ENCODE assay signal across 12 cellular contexts in genomic region chr12:14171111-14171510, GRCh38.
DNase-seq lines count a peak whose midpoint lies in the region; ATAC-seq and TF ChIP-seq lines count a peak whose summit lies in the region.
"Had no signal": no experiment of that assay in that cellular context is flagged by ENCODE, and none has a peak within 500 bp of the region (broad histone marks: within the 10 kb centered on the region; RNA-seq: fewer than 3 reads in every experiment).

No MANE protein-coding gene starts in this region.

- ATAC-seq in GM18519 (IDR thresholded peaks at IDR 0.05; ENCODE audit: low FRiP score, unreplicated experiment) = peak; percentile 74
- ATAC-seq in GM21526 (IDR thresholded peaks at IDR 0.05; ENCODE audit: low FRiP score, unreplicated experiment) = peak; percentile 85
- ATAC-seq in HG03159 (IDR thresholded peaks at IDR 0.05; ENCODE audit: unreplicated experiment) = peak; percentile 83
- no peak for ATAC-seq in PC-3
- ATAC-seq: right lobe of liver had no signal

- no peaks in the 10 kb centered on the region for H3K9me3 ChIP-seq in OCI-LY3 (ENCODE audit: insufficient read depth, low read length)
- no peaks in the 10 kb centered on the region for H3K9me3 ChIP-seq in PC-3 (ENCODE audit: low read length)
- H3K9me3 ChIP-seq: right lobe of liver had no signal

- peaks cover 28% of the 10 kb centered on the region for H3K4me1 ChIP-seq in OCI-LY3 (ENCODE audit: low read length)
- H3K4me1 ChIP-seq in PC-3 (ENCODE audit: insufficient read depth, low read length) = no peaks in the 10 kb centered on the region
- H3K4me1 ChIP-seq: right lobe of liver had no signal

- BruUV-seq in PC-3 (replicated peaks; lab: Mats Ljungman, UMichigan) = no TSS peak

- CTCF ChIA-PET in activated CD4-positive, alpha-beta T cell treated with anti-CD3 and anti-CD28 coated beads, Interleukin-2, amount 10 ng/mL, durations not matched to agents 7 days and 5 days (lab: Charles Lee) = no interaction called here
- CTCF ChIA-PET in PC-3 (lab: Charles Lee) = no interaction called here

- peak overlapping the region; percentile 26; the same call in 1 of the 2 replicates for H2AFZ ChIP-seq in OCI-LY3 (ENCODE audit: low read depth, low read length)
- H2AFZ ChIP-seq in PC-3 (ENCODE audit: low read length) = no peak overlapping the region

- H3K27me3 Mint-ChIP-seq in activated CD4-positive, alpha-beta T cell treated with anti-CD3 and anti-CD28 coated beads, Interleukin-2, amount 10 ng/mL, durations not matched to agents 7 days and 5 days = peaks cover 13% of the 10 kb centered on the region

- H3K36me3 Mint-ChIP-seq in activated CD4-positive, alpha-beta T cell treated with anti-CD3 and anti-CD28 coated beads, Interleukin-2, amount 10 ng/mL, durations not matched to agents 7 days and 5 days (ENCODE audit: low read depth) = no peaks in the 10 kb centered on the region

- no peak for TF ChIP-seq CTCF in OCI-LY3 (IDR thresholded peaks at IDR 0.05; ENCODE audit: low read depth, low read length)
- no peak for TF ChIP-seq CTCF in PC-3 (conservative IDR thresholded peaks at IDR 0.05; ENCODE audit: low read depth, low read length)

- H3K4me3 ChIP-seq in OCI-LY3 (ENCODE audit: low read length) (peak overlapping the region; percentile 64), PC-3 (ENCODE audit: low read length) (no peak overlapping the region)
- H3K4me3 ChIP-seq: right lobe of liver had no signal

- H3K27ac Mint-ChIP-seq in activated CD4-positive, alpha-beta T cell treated with anti-CD3 and anti-CD28 coated beads, Interleukin-2, amount 10 ng/mL, durations not matched to agents 7 days and 5 days = no peak overlapping the region

- H3K79me2 ChIP-seq in OCI-LY3 (ENCODE audit: low read length) = no peaks in the 10 kb centered on the region
- H3K79me2 ChIP-seq in PC-3 (ENCODE audit: low read length) = no peaks in the 10 kb centered on the region

- H4K20me1 ChIP-seq in OCI-LY3 (ENCODE audit: insufficient read depth, low read length) (no peaks in the 10 kb centered on the region), PC-3 (ENCODE audit: low read length) (no peaks in the 10 kb centered on the region)

- H3K27me3 ChIP-seq in OCI-LY3 (ENCODE audit: low read depth, low read length) (no peaks in the 10 kb centered on the region), PC-3 (ENCODE audit: low read length) (no peaks in the 10 kb centered on the region)
- H3K27me3 ChIP-seq: right lobe of liver had no signal

- no peaks in the 10 kb centered on the region for H3F3A ChIP-seq in PC-3 (ENCODE audit: low read length, unreplicated experiment)

- no peak overlapping the region for H3K4me3 Mint-ChIP-seq in activated CD4-positive, alpha-beta T cell treated with anti-CD3 and anti-CD28 coated beads, Interleukin-2, amount 10 ng/mL, durations not matched to agents 7 days and 5 days

- H3K4me1 Mint-ChIP-seq in activated CD4-positive, alpha-beta T cell treated with anti-CD3 and anti-CD28 coated beads, Interleukin-2, amount 10 ng/mL, durations not matched to agents 7 days and 5 days = no peaks in the 10 kb centered on the region

- H3K27ac ChIP-seq in OCI-LY3 (ENCODE audit: low read length) = peak overlapping the region; percentile 85
- H3K27ac ChIP-seq in PC-3 (ENCODE audit: low read length) = no peak overlapping the region
- H3K27ac ChIP-seq: C4-2B, right lobe of liver had no signal

- POLR2A ChIA-PET in activated CD4-positive, alpha-beta T cell treated with anti-CD3 and anti-CD28 coated beads, Interleukin-2, amount 10 ng/mL, durations not matched to agents 7 days and 5 days (lab: Charles Lee) = no interaction called here
- POLR2A ChIA-PET in PC-3 (lab: Charles Lee; ENCODE audit: unreplicated experiment) = no interaction called here

- H3K4me2 ChIP-seq in OCI-LY3 (ENCODE audit: low read length) (peak overlapping the region; percentile 85), PC-3 (ENCODE audit: low read length) (no peak overlapping the region)

- H3K9me3 Mint-ChIP-seq in activated CD4-positive, alpha-beta T cell treated with anti-CD3 and anti-CD28 coated beads, Interleukin-2, amount 10 ng/mL, durations not matched to agents 7 days and 5 days = no peaks in the 10 kb centered on the region

- DNase-seq in activated CD4-positive, alpha-beta T cell treated with anti-CD3 and anti-CD28 coated beads, Interleukin-2, amount 10 ng/mL, durations not matched to agents 7 days and 5 days = no peak
- no peak for DNase-seq in stimulated activated CD4-positive, alpha-beta T cell treated with anti-CD3 and anti-CD28 coated beads, Interleukin-15, amount 100 ng/mL, for 24 hours
- DNase-seq in PC-3 = no peak
- DNase-seq in NCI-H2107 (lab: John Stamatoyannopoulos, UW) = no peak
- DNase-seq: NCI-H146, OCI-M1, right lobe of liver had no signal

- H3K36me3 ChIP-seq in OCI-LY3 (replicated peaks; ENCODE audit: low read depth, low read length) (no peaks in the 10 kb centered on the region), PC-3 (ENCODE audit: low read depth, low read length) (no peaks in the 10 kb centered on the region)
- H3K36me3 ChIP-seq: right lobe of liver had no signal

- H3K9me2 ChIP-seq in PC-3 (replicated peaks; ENCODE audit: low read length) = no peaks in the 10 kb centered on the region

- H3K9ac ChIP-seq in OCI-LY3 (ENCODE audit: low read length) (peak overlapping the region; percentile 63), PC-3 (ENCODE audit: low read length) (no peak overlapping the region)

- intact Hi-C loops in PC-3 (cut with micrococcal nuclease) = no loop called here
